ENCODE assay signal across 8 cellular contexts in genomic region chr3:133661454-133662255, GRCh38. TPM values are rescaled to one million over a fixed set of nuclear protein-coding genes. Genes with fewer than 3 reads are reported as not detected.
A peak's percentile ranks its signal among the peaks of the same experiment; 100 is the strongest.
DNase-seq lines count a peak whose midpoint lies in the region; ATAC-seq, FAIRE-seq and TF ChIP-seq lines count a peak whose summit lies in the region.

Gene TOPBP1 (minus strand): TSS chr3:133661941. CDS start chr3:133661127, 814 bp downstream.

- WGBS in ovary, 3 donors: 0 to 1% (median 1%) methylated on average over 44 to 57 of the region's 57 CpGs
- WGBS in thymus: under 1% methylated on average over 57 of the region's 57 CpGs

- H3K9me2 ChIP-seq in SU-DHL-6 (replicated peaks; ENCODE audit: insufficient read depth, low read length): no peaks in the 10 kb centered on the region

- TF ChIP-seq POLR2A in GM12891 (IDR thresholded peaks at IDR 0.05; ENCODE audit: low read depth, low read length): peak; percentile 79
- TF ChIP-seq POLR2A in ovary (IDR thresholded peaks at IDR 0.05): no peak

- no peak for TF ChIP-seq EP300 in ovary (IDR thresholded peaks at IDR 0.05)

- TF ChIP-seq CTCF in SU-DHL-6 (IDR thresholded peaks at IDR 0.05; ENCODE audit: insufficient read depth, low read length, poor library complexity, severe bottlenecking): no peak
- TF ChIP-seq CTCF in ovary (IDR thresholded peaks at IDR 0.05): no peak

- peak; percentile 95 for FAIRE-seq in GM12891 (lab: Jason Lieb, UNC)

- H3F3A ChIP-seq in SU-DHL-6 (ENCODE audit: insufficient read depth): peaks cover 5% of the 10 kb centered on the region

- H3K4me1 ChIP-seq in ovary (ENCODE audit: insufficient read depth) (peaks cover 5% of the 10 kb centered on the region), thymus (ENCODE audit: control insufficient read depth, insufficient read depth, low read length) (peaks cover 20% of the 10 kb centered on the region)

- H3K4me3 ChIP-seq in SU-DHL-6 (ENCODE audit: insufficient read depth, low read length, poor library complexity, severe bottlenecking): peak within 1 kb of the TSS; percentile 98
- peak within 1 kb of the TSS; percentile 81 for H3K4me3 ChIP-seq in ovary
- H3K4me3 ChIP-seq in thymus (ENCODE audit: low read length): peak within 1 kb of the TSS; percentile 100

- H3K27me3 Mint-ChIP-seq in activated naive CD8-positive, alpha-beta T cell treated with anti-CD3 and anti-CD28 coated beads, Interleukin-2, amount 10 ng/mL, durations not matched to agents 7 days and 5 days: no peaks in the 10 kb centered on the region

- no peaks in the 10 kb centered on the region for H3K9me3 ChIP-seq in SU-DHL-6 (ENCODE audit: insufficient read depth, low read length)
- H3K9me3 ChIP-seq in ovary: no peaks in the 10 kb centered on the region
- H3K9me3 ChIP-seq in thymus (ENCODE audit: control insufficient read depth): no peaks in the 10 kb centered on the region

- peaks cover 16% of the 10 kb centered on the region for H3K36me3 Mint-ChIP-seq in activated naive CD8-positive, alpha-beta T cell treated with anti-CD3 and anti-CD28 coated beads, Interleukin-2, amount 10 ng/mL, durations not matched to agents 7 days and 5 days

- H3K4me1 Mint-ChIP-seq in activated naive CD8-positive, alpha-beta T cell treated with anti-CD3 and anti-CD28 coated beads, Interleukin-2, amount 10 ng/mL, durations not matched to agents 7 days and 5 days: peaks cover 35% of the 10 kb centered on the region

- H3K36me3 ChIP-seq in SU-DHL-6 (ENCODE audit: low read length) (peaks cover 25% of the 10 kb centered on the region; the same call in 1 of the 2 replicates), ovary (no peaks in the 10 kb centered on the region), thymus (ENCODE audit: control insufficient read depth, insufficient read depth) (peaks cover 9% of the 10 kb centered on the region)

- no peaks in the 10 kb centered on the region for H3K9me3 Mint-ChIP-seq in activated naive CD8-positive, alpha-beta T cell treated with anti-CD3 and anti-CD28 coated beads, Interleukin-2, amount 10 ng/mL, durations not matched to agents 7 days and 5 days

- H3K27ac Mint-ChIP-seq in activated naive CD8-positive, alpha-beta T cell treated with anti-CD3 and anti-CD28 coated beads, Interleukin-2, amount 10 ng/mL, durations not matched to agents 7 days and 5 days: peak within 1 kb of the TSS; percentile 97

- H3K27me3 ChIP-seq in SU-DHL-6 (ENCODE audit: low read length): no peaks in the 10 kb centered on the region
- H3K27me3 ChIP-seq in ovary: no peaks in the 10 kb centered on the region
- no peaks in the 10 kb centered on the region for H3K27me3 ChIP-seq in thymus (ENCODE audit: control insufficient read depth, insufficient read depth)

- peak within 1 kb of the TSS; percentile 96 for H3K4me2 ChIP-seq in SU-DHL-6 (ENCODE audit: low read depth, low read length, poor library complexity, severe bottlenecking)

- peaks cover 53% of the 10 kb centered on the region for H3K79me2 ChIP-seq in SU-DHL-6 (ENCODE audit: insufficient read depth, low read length)

- peak within 1 kb of the TSS; percentile 97 for H3K4me3 Mint-ChIP-seq in activated naive CD8-positive, alpha-beta T cell treated with anti-CD3 and anti-CD28 coated beads, Interleukin-2, amount 10 ng/mL, durations not matched to agents 7 days and 5 days

- DNase-seq in GM12891 (ENCODE audit: insufficient read length, low spot score) (peak; percentile 81), NCI-H128 (lab: John Stamatoyannopoulos, UW; ENCODE audit: unreplicated experiment) (peak; percentile 65), Right ventricle myocardium inferior (ENCODE audit: missing footprints) (peak; percentile 93), ovary (peak; percentile 66 to 85 (median 74))
- peak; percentile 88 for DNase-seq in activated naive CD8-positive, alpha-beta T cell treated with anti-CD3 and anti-CD28 coated beads, Interleukin-2, amount 10 ng/mL, durations not matched to agents 7 days and 5 days

- H3K9ac ChIP-seq in SU-DHL-6 (ENCODE audit: low read length): peak within 1 kb of the TSS; percentile 98

- peak within 1 kb of the TSS; percentile 71 for H3K27ac ChIP-seq in SU-DHL-6 (ENCODE audit: low read depth, low read length)
- peak within 1 kb of the TSS; percentile 59 to 81 for H3K27ac ChIP-seq in ovary
- H3K27ac ChIP-seq in thymus (ENCODE audit: low read depth): peak within 1 kb of the TSS; percentile 89

- peak; percentile 92 for ATAC-seq in HG02759 (IDR thresholded peaks at IDR 0.05; ENCODE audit: unreplicated experiment)
- peak; percentile 85 for ATAC-seq in activated naive CD8-positive, alpha-beta T cell treated with anti-CD3 and anti-CD28 coated beads, Interleukin-2, amount 10 ng/mL, durations not matched to agents 7 days and 5 days (ENCODE audit: low read depth)
- peak; percentile 86 for ATAC-seq in Right ventricle myocardium inferior

- H4K20me1 ChIP-seq in SU-DHL-6 (ENCODE audit: low read depth, low read length): no peaks in the 10 kb centered on the region

- POLR2A ChIA-PET in activated naive CD8-positive, alpha-beta T cell treated with anti-CD3 and anti-CD28 coated beads, Interleukin-2, amount 10 ng/mL, durations not matched to agents 7 days and 5 days (lab: Charles Lee): interaction anchor here (0.6 to 2.5 kb wide), 6 partner anchors 83 to 1244 kb away, joined by 3 to 21 read pairs (median 4); partner anchors contain the start of genes CDV3 and DNAJC13

- H2AFZ ChIP-seq in SU-DHL-6 (ENCODE audit: low read depth, low read length, severe bottlenecking): peak within 1 kb of the TSS; percentile 73

- intact Hi-C loops in Right ventricle myocardium inferior (cut with DNase I): loop anchor here (5.0 kb wide), 2 partner anchors 146 to 266 kb away; partner anchors contain the start of gene SRPRB
- intact Hi-C loops in ovary (cut with DNase I): no loop called here

TF ChIP-seq in GM12891, 5 proteins besides CTCF, POLR2A, EP300 and RAD21:
- TF ChIP-seq POLR2AphosphoS5 (IDR thresholded peaks at IDR 0.05; ENCODE audit: low read depth, low read length): peak; percentile 84
- TF ChIP-seq TAF1 (IDR thresholded peaks at IDR 0.05; ENCODE audit: low read depth, low read length): peak; percentile 70; the same call in 1 of the 2 replicates
- peak; percentile 60 for TF ChIP-seq SPI1 (IDR thresholded peaks at IDR 0.05; ENCODE audit: low read depth, low read length)
- peak; percentile 77 for TF ChIP-seq POU2F2 (IDR thresholded peaks at IDR 0.05; ENCODE audit: low read depth, low read length)
- no peak for TF ChIP-seq PAX5 (IDR thresholded peaks at IDR 0.05; ENCODE audit: insufficient read depth, low read length, severe bottlenecking)

RNA-seq across cellular contexts. Expression of gene TOPBP1, which starts in this region (rescaled TPM):
- polyA plus RNA-seq in GM12891 (2012; ENCODE audit: low read depth, missing spikeins): 29.5 TPM
- total RNA-seq in activated naive CD8-positive, alpha-beta T cell treated with anti-CD3 and anti-CD28 coated beads, Interleukin-2, amount 10 ng/mL, durations not matched to agents 7 days and 5 days: 10 to 100 TPM; 82.0 to 84.0 TPM
- total RNA-seq in Right ventricle myocardium inferior (10.5 TPM), ovary (10 to 100 TPM; 11.9 to 21.0 (median 14.7) TPM)
- polyA plus RNA-seq in ovary (10 to 100 TPM in 1 of 2 donors, 1 to 10 TPM in 1; 9.1 to 12.2 TPM), thymus (18.0 TPM)

Comparison
In these comparisons a context has a peak if more than half of its experiments do, and no peak if none do; other contexts are left out.
1. Peak in every context shown above with its lines: DNase-seq, ATAC-seq, H3K4me3 ChIP-seq and H3K27ac ChIP-seq.